ENCODE assay signal across 2 cellular contexts in genomic region chr17:49629447-49629846, GRCh38.
TF ChIP-seq lines count a peak whose summit lies in the region.

No MANE protein-coding gene starts in this region.

TF ChIP-seq in IMR-90, 13 proteins besides CTCF, POLR2A, EP300 and RAD21:
- TF ChIP-seq RCOR1 (IDR thresholded peaks at IDR 0.05; ENCODE audit: insufficient replicate concordance, low read length) (no peak), FOS (IDR thresholded peaks at IDR 0.05; ENCODE audit: low read depth, low read length) (no peak), MAZ (IDR thresholded peaks at IDR 0.05; ENCODE audit: borderline replicate concordance, low read depth, low read length) (no peak), NFE2L2 (IDR thresholded peaks at IDR 0.05; ENCODE audit: low read depth, low read length) (no peak), CEBPB (IDR thresholded peaks at IDR 0.05; ENCODE audit: low read depth, low read length) (peak; percentile 19; the same call in 1 of the 2 replicates), SMC3 (IDR thresholded peaks at IDR 0.05; ENCODE audit: low read depth, low read length) (no peak), CHD1 (IDR thresholded peaks at IDR 0.05; ENCODE audit: low read depth, low read length) (no peak)
- TF ChIP-seq, protein P1, sequence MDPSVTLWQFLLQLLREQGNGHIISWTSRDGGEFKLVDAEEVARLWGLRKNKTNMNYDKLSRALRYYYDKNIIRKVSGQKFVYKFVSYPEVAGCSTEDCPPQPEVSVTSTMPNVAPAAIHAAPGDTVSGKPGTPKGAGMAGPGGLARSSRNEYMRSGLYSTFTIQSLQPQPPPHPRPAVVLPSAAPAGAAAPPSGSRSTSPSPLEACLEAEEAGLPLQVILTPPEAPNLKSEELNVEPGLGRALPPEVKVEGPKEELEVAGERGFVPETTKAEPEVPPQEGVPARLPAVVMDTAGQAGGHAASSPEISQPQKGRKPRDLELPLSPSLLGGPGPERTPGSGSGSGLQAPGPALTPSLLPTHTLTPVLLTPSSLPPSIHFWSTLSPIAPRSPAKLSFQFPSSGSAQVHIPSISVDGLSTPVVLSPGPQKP (IDR thresholded peaks at IDR 0.05; ENCODE audit: borderline replicate concordance, low read depth, low read length), result no peak

TF ChIP-seq in WTC11, 78 proteins besides CTCF, POLR2A, EP300 and RAD21:
- no peak for TF ChIP-seq CREB1 (CRISPR knock-in tag; IDR thresholded peaks at IDR 0.05)
